In the genomic region with DNA sequence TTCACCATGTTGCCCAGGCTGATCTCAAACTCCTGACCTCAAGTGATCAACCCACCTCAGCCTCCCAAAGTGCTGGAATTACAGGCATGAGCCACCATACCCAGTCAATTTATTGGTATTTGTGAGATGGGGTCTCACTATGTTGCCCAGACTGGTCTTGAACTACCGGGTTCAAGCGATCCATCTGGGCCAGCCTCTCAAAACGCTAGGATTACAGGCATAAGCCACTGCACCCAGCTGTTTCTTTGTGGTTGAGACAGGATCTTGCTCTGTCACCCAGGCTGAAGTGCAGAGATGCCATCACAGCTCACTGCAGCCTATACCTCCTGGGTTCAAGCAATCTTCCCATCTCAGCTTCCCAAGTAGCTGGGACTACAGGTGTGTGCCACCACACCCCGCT, we compare ENCODE assay signal across 4 cellular contexts. TPM values are rescaled to one million over a fixed set of nuclear protein-coding genes. Genes with fewer than 3 reads are reported as not detected.
"Had no signal": no experiment of that assay in that cellular context is flagged by ENCODE, and none has a peak within 500 bp of the region (broad histone marks: within the 10 kb centered on the region; RNA-seq: fewer than 3 reads in every experiment).

No MANE protein-coding gene starts in this region.

RNA-seq across cellular contexts. Expression of gene GIPC3, which starts 3.5 kb away (rescaled TPM):
- total RNA-seq: GM23248, HepG2 had no signal
- polyA plus RNA-seq: IgD-negative memory B cell had no signal

RNA-seq across cellular contexts. Expression of gene TBXA2R, which starts 24.9 kb away (rescaled TPM):
- total RNA-seq: HepG2 had no signal

RNA-seq across cellular contexts. Expression of gene TEKTIP1, which starts 42.8 kb away (rescaled TPM):
- total RNA-seq: GM23248, HepG2, HT1080 had no signal
- polyA plus RNA-seq: GM23248, HepG2, IgD-negative memory B cell had no signal
